ENCODE assay signal across 2 cellular contexts in genomic region chr19:38230506-38231133, GRCh38. TPM values are rescaled to one million over a fixed set of nuclear protein-coding genes. Genes with fewer than 3 reads are reported as not detected.
"Had no signal": no experiment of that assay in that cellular context is flagged by ENCODE, and none has a peak within 500 bp of the region (broad histone marks: within the 10 kb centered on the region; RNA-seq: fewer than 3 reads in every experiment).

No MANE protein-coding gene starts in this region.

RNA-seq across cellular contexts. Expression of gene PPP1R14A, which starts 25.6 kb away (rescaled TPM):
- total RNA-seq: HepG2, HT1080 had no signal
- polyA plus RNA-seq: HepG2 had no signal
